25 cellular contexts compared by ENCODE assay signal in the genomic region with DNA sequence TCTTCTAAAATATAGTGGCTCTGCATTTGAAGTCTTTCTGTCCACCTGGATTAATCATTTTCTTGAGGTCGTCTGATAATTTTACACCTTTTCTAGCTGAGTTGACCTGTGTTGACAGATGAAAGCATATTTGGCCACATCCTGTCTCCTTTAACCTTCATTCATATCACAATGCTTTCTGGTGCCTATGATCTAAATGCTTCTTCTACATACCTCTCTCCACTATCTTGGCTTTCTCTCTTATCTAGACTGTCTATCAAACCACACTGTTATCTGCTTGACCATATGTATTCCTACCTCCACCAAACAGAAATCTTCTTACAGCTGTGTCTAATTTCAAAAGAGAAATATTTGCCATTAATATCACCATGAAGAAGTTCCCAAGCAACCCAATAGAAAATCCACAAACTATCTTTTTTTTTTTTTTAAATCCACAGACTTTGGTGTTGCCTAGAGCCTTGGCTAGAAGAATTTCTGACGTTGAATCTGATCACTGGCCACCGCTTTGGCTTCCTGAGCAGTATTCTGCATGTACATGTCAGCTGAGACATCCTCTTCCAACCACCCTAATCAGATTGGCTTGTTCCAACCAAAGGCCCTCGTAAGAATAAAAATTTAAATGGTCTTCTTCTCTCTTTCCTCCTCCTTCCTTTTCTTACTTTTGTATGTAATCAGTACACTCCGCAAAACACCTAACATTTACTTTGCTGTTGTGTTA.
DNase-seq lines count a peak whose midpoint lies in the region; ATAC-seq lines count a peak whose summit lies in the region.
"Had no signal": no experiment of that assay in that cellular context is flagged by ENCODE, and none has a peak within 500 bp of the region (broad histone marks: within the 10 kb centered on the region; RNA-seq: fewer than 3 reads in every experiment).

No MANE protein-coding gene starts in this region.

- CTCF ChIA-PET in activated CD4-positive, alpha-beta T cell treated with anti-CD3 and anti-CD28 coated beads for 36 hours (lab: Charles Lee): interaction anchor here (1.2 kb wide), 1 partner anchor 9 kb away, joined by 3 read pairs; no protein-coding TSS in a partner anchor

- no peaks in the 10 kb centered on the region for H3K27me3 Mint-ChIP-seq in activated CD4-positive, alpha-beta T cell treated with anti-CD3 and anti-CD28 coated beads, Interleukin-2, amount 10 ng/mL, durations not matched to agents 24 days and 14 days
- peaks cover 7% of the 10 kb centered on the region for H3K27me3 Mint-ChIP-seq in activated CD4-positive, alpha-beta T cell treated with anti-CD3 and anti-CD28 coated beads for 36 hours
- H3K27me3 Mint-ChIP-seq in immature natural killer cell (ENCODE audit: low read depth in 3 of 3): no peaks in the 10 kb centered on the region
- H3K27me3 Mint-ChIP-seq: activated B cell treated with CpG ODN at 0.5 μM for 24 hours; activated T-helper 17 cell treated with anti-CD3 and anti-CD28 coated beads, Interleukin-2, amount 50 U/mL, for 72 hours had no signal

- peaks cover 6% of the 10 kb centered on the region; the same call in 1 of the 2 replicates for H3K4me1 ChIP-seq in SJCRH30
- H3K4me1 ChIP-seq: colonic mucosa, HAP-1, parathyroid adenoma had no signal

- POLR2A ChIA-PET in activated CD4-positive, alpha-beta T cell treated with anti-CD3 and anti-CD28 coated beads for 36 hours (lab: Charles Lee): no interaction called here

- H3K36me3 Mint-ChIP-seq in activated CD4-positive, alpha-beta T cell treated with anti-CD3 and anti-CD28 coated beads, Interleukin-2, amount 10 ng/mL, durations not matched to agents 24 days and 14 days (ENCODE audit: low read depth): peaks cover 6% of the 10 kb centered on the region
- H3K36me3 Mint-ChIP-seq in activated CD4-positive, alpha-beta T cell treated with anti-CD3 and anti-CD28 coated beads for 36 hours (ENCODE audit: low read depth): no peaks in the 10 kb centered on the region
- peaks cover 0 to 4% (median 0%) of the 10 kb centered on the region in 3 donors for H3K36me3 Mint-ChIP-seq in immature natural killer cell

- H3K4me3 ChIP-seq in SJCRH30: no peak overlapping the region
- H3K4me3 ChIP-seq: colonic mucosa, HAP-1 had no signal

- intact Hi-C loops in activated CD4-positive, alpha-beta T cell treated with anti-CD3 and anti-CD28 coated beads, Interleukin-2, amount 10 ng/mL, durations not matched to agents 24 days and 14 days (cut with micrococcal nuclease): loop anchor here (10.0 kb wide), 1 partner anchor 1083 kb away; no protein-coding TSS in a partner anchor
- intact Hi-C loops in activated CD4-positive, alpha-beta T cell treated with anti-CD3 and anti-CD28 coated beads for 36 hours (cut with DNase I, micrococcal nuclease): no loop called here

- H3K27ac ChIP-seq in SJCRH30: no peak overlapping the region
- H3K27ac ChIP-seq: 22Rv1, brain microvascular endothelial cell, colonic mucosa, HL-60, parathyroid adenoma had no signal

- no peak overlapping the region for H3K4me3 Mint-ChIP-seq in activated CD4-positive, alpha-beta T cell treated with anti-CD3 and anti-CD28 coated beads, Interleukin-2, amount 10 ng/mL, durations not matched to agents 24 days and 14 days
- H3K4me3 Mint-ChIP-seq in activated CD4-positive, alpha-beta T cell treated with anti-CD3 and anti-CD28 coated beads for 36 hours: no peak overlapping the region
- peak overlapping the region; percentile 15 to 68 (median 33) for H3K4me3 Mint-ChIP-seq in immature natural killer cell
- H3K4me3 Mint-ChIP-seq: activated B cell treated with CpG ODN at 0.5 μM for 24 hours; activated T-helper 17 cell treated with anti-CD3 and anti-CD28 coated beads, Interleukin-2, amount 50 U/mL, for 72 hours; endodermal cell; nephron progenitor cell had no signal

- peak; percentile 52 for DNase-seq in activated CD4-positive, alpha-beta T cell treated with anti-CD3 and anti-CD28 coated beads, Interleukin-2, amount 10 ng/mL, durations not matched to agents 24 days and 14 days
- DNase-seq in activated CD4-positive, alpha-beta T cell treated with anti-CD3 and anti-CD28 coated beads for 36 hours: no peak
- DNase-seq in SW480 (ENCODE audit: low spot score) (peak; percentile 21), immature natural killer cell (peak; percentile 13 to 34 (median 25)), SJCRH30 (no peak), NOMO-1 treated with dmso at 0.1 percent for 144 hours (lab: John Stamatoyannopoulos, UW; ENCODE audit: unreplicated experiment) (no peak)
- no peak for DNase-seq in stimulated activated CD4-positive, alpha-beta T cell treated with anti-CD3 and anti-CD28 coated beads, Interleukin-15, amount 100 ng/mL, for 24 hours
- DNase-seq: activated B cell treated with CpG ODN at 0.5 μM for 24 hours, AML-193, brain microvascular endothelial cell, colonic mucosa, EL, endodermal cell, IMR-90, left colon, MM.1S, nephron progenitor cell, substantia nigra had no signal

- peaks cover 11% of the 10 kb centered on the region for H3K9me3 Mint-ChIP-seq in activated CD4-positive, alpha-beta T cell treated with anti-CD3 and anti-CD28 coated beads, Interleukin-2, amount 10 ng/mL, durations not matched to agents 24 days and 14 days
- no peaks in the 10 kb centered on the region for H3K9me3 Mint-ChIP-seq in activated CD4-positive, alpha-beta T cell treated with anti-CD3 and anti-CD28 coated beads for 36 hours (ENCODE audit: low read depth)
- no peaks in the 10 kb centered on the region for H3K9me3 Mint-ChIP-seq in immature natural killer cell
- H3K9me3 Mint-ChIP-seq: activated B cell treated with CpG ODN at 0.5 μM for 24 hours, endodermal cell, nephron progenitor cell had no signal

- no peak for ATAC-seq in activated CD4-positive, alpha-beta T cell treated with anti-CD3 and anti-CD28 coated beads for 36 hours
- peak; percentile 56 for ATAC-seq in GM19372 (IDR thresholded peaks at IDR 0.05; ENCODE audit: low read depth, unreplicated experiment)
- ATAC-seq: activated T-helper 17 cell treated with anti-CD3 and anti-CD28 coated beads, Interleukin-2, amount 50 U/mL, for 72 hours; left colon; sciatic nerve had no signal

- H3K9me3 ChIP-seq in SJCRH30 (replicated peaks): no peaks in the 10 kb centered on the region
- H3K9me3 ChIP-seq: colonic mucosa, HAP-1 had no signal

- no peaks in the 10 kb centered on the region for H3K36me3 ChIP-seq in SJCRH30
- H3K36me3 ChIP-seq: brain microvascular endothelial cell, colonic mucosa, HAP-1 had no signal

- H3K4me1 Mint-ChIP-seq in activated CD4-positive, alpha-beta T cell treated with anti-CD3 and anti-CD28 coated beads, Interleukin-2, amount 10 ng/mL, durations not matched to agents 24 days and 14 days: peaks cover 71% of the 10 kb centered on the region
- peaks cover 53% of the 10 kb centered on the region for H3K4me1 Mint-ChIP-seq in activated CD4-positive, alpha-beta T cell treated with anti-CD3 and anti-CD28 coated beads for 36 hours
- H3K4me1 Mint-ChIP-seq in immature natural killer cell: peaks cover 59 to 71% of the 10 kb centered on the region in 2 donors

- peak overlapping the region; percentile 57 for H3K27ac Mint-ChIP-seq in activated CD4-positive, alpha-beta T cell treated with anti-CD3 and anti-CD28 coated beads, Interleukin-2, amount 10 ng/mL, durations not matched to agents 24 days and 14 days
- no peak overlapping the region for H3K27ac Mint-ChIP-seq in activated CD4-positive, alpha-beta T cell treated with anti-CD3 and anti-CD28 coated beads for 36 hours
- peak overlapping the region; percentile 21 to 81 (median 74) for H3K27ac Mint-ChIP-seq in immature natural killer cell
- H3K27ac Mint-ChIP-seq: activated B cell treated with CpG ODN at 0.5 μM for 24 hours; activated T-helper 17 cell treated with anti-CD3 and anti-CD28 coated beads, Interleukin-2, amount 50 U/mL, for 72 hours; endodermal cell; nephron progenitor cell had no signal

- H3K27me3 ChIP-seq in SJCRH30: 0 out of 2 replicates have a peak, but pooled peaks cover 9% of the 10 kb centered on the region
- H3K27me3 ChIP-seq: brain microvascular endothelial cell, colonic mucosa had no signal

Comparison
In these comparisons a context has a peak if more than half of its experiments do, and no peak if none do; other contexts are left out.
1. DNase-seq: peak in activated CD4-positive, alpha-beta T cell treated with anti-CD3 and anti-CD28 coated beads, Interleukin-2, amount 10 ng/mL, durations not matched to agents 24 days and 14 days (single experiment), SW480 (single experiment) and immature natural killer cell (3 of 3); none in activated CD4-positive, alpha-beta T cell treated with anti-CD3 and anti-CD28 coated beads for 36 hours (single experiment), stimulated activated CD4-positive, alpha-beta T cell treated with anti-CD3 and anti-CD28 coated beads, Interleukin-15, amount 100 ng/mL, for 24 hours (single experiment), SJCRH30 (0 of 2) and NOMO-1 treated with dmso at 0.1 percent for 144 hours (single experiment).
2. H3K4me3 Mint-ChIP-seq: peak in immature natural killer cell (5 of 5); none in activated CD4-positive, alpha-beta T cell treated with anti-CD3 and anti-CD28 coated beads, Interleukin-2, amount 10 ng/mL, durations not matched to agents 24 days and 14 days (single experiment) and activated CD4-positive, alpha-beta T cell treated with anti-CD3 and anti-CD28 coated beads for 36 hours (single experiment).